10 cellular contexts compared by ENCODE assay signal in genomic region chr3:153166206-153166605, GRCh38. TPM values are rescaled to one million over a fixed set of nuclear protein-coding genes. Genes with fewer than 3 reads are reported as not detected.
A peak's percentile ranks its signal among the peaks of the same experiment; 100 is the strongest.
DNase-seq lines count a peak whose midpoint lies in the region; ATAC-seq and TF ChIP-seq lines count a peak whose summit lies in the region.
"Had no signal": no experiment of that assay in that cellular context is flagged by ENCODE, and none has a peak within 500 bp of the region (broad histone marks: within the 10 kb centered on the region; RNA-seq: fewer than 3 reads in every experiment).

No MANE protein-coding gene starts in this region.

- peak overlapping the region; percentile 96 for H3K4me3 Mint-ChIP-seq in T-helper 1 cell treated with Interleukin-12 subunit alpha and Interleukin-12 subunit beta and Interleukin-4 antibody, amounts not matched to agents 30 μg/mL and 1 μg/mL, for 36 hours
- peak overlapping the region; percentile 99 for H3K4me3 Mint-ChIP-seq in endodermal cell
- H3K4me3 Mint-ChIP-seq in stimulated activated naive B cell treated with anti-CD40 and anti-IgM and Interleukin-4, amounts not matched to agents 10 μg/mL and 1 μg/mL and 100 μg/mL, for 72 hours, result peak overlapping the region; percentile 13 to 48

- no peak for ATAC-seq in stimulated activated naive B cell treated with anti-CD40 and anti-IgM and Interleukin-4, amounts not matched to agents 10 μg/mL and 1 μg/mL and 100 μg/mL, for 72 hours (replicated peaks)
- ATAC-seq: esophagus mucosa had no signal

- H3K27me3 Mint-ChIP-seq in T-helper 1 cell treated with Interleukin-12 subunit alpha and Interleukin-12 subunit beta and Interleukin-4 antibody, amounts not matched to agents 30 μg/mL and 1 μg/mL, for 36 hours (ENCODE audit: low read depth), result no peaks in the 10 kb centered on the region
- no peaks in the 10 kb centered on the region for H3K27me3 Mint-ChIP-seq in endodermal cell (ENCODE audit: insufficient read depth)
- no peaks in the 10 kb centered on the region for H3K27me3 Mint-ChIP-seq in stimulated activated naive B cell treated with anti-CD40 and anti-IgM and Interleukin-4, amounts not matched to agents 10 μg/mL and 1 μg/mL and 100 μg/mL, for 72 hours

- peaks cover 40% of the 10 kb centered on the region for H3K4me1 Mint-ChIP-seq in T-helper 1 cell treated with Interleukin-12 subunit alpha and Interleukin-12 subunit beta and Interleukin-4 antibody, amounts not matched to agents 30 μg/mL and 1 μg/mL, for 36 hours (ENCODE audit: low read depth)
- peaks cover 25% of the 10 kb centered on the region for H3K4me1 Mint-ChIP-seq in endodermal cell
- H3K4me1 Mint-ChIP-seq in stimulated activated naive B cell treated with anti-CD40 and anti-IgM and Interleukin-4, amounts not matched to agents 10 μg/mL and 1 μg/mL and 100 μg/mL, for 72 hours, result peaks cover 20 to 42% of the 10 kb centered on the region in 2 donors

- no peaks in the 10 kb centered on the region for H3K9me3 Mint-ChIP-seq in T-helper 1 cell treated with Interleukin-12 subunit alpha and Interleukin-12 subunit beta and Interleukin-4 antibody, amounts not matched to agents 30 μg/mL and 1 μg/mL, for 36 hours
- H3K9me3 Mint-ChIP-seq in endodermal cell, result no peaks in the 10 kb centered on the region
- H3K9me3 Mint-ChIP-seq in stimulated activated naive B cell treated with anti-CD40 and anti-IgM and Interleukin-4, amounts not matched to agents 10 μg/mL and 1 μg/mL and 100 μg/mL, for 72 hours, result no peaks in the 10 kb centered on the region

- no peaks in the 10 kb centered on the region for H3K4me1 ChIP-seq in endodermal cell (ENCODE audit: control insufficient read depth, insufficient read depth, low read length)

- no peaks in the 10 kb centered on the region for H3K9me3 ChIP-seq in endodermal cell (ENCODE audit: control insufficient read depth, low read length)
- H3K9me3 ChIP-seq: SJSA1 had no signal

- H3K9ac ChIP-seq in endodermal cell (ENCODE audit: extremely low read depth, low read length, poor library complexity, severe bottlenecking), result peak overlapping the region; percentile 21

- no peak for TF ChIP-seq CTCF in endodermal cell (conservative IDR thresholded peaks at IDR 0.05)

- peaks cover 31% of the 10 kb centered on the region for H3K36me3 Mint-ChIP-seq in T-helper 1 cell treated with Interleukin-12 subunit alpha and Interleukin-12 subunit beta and Interleukin-4 antibody, amounts not matched to agents 30 μg/mL and 1 μg/mL, for 36 hours (ENCODE audit: low read depth)
- H3K36me3 Mint-ChIP-seq in endodermal cell (ENCODE audit: low read depth), result peaks cover 26% of the 10 kb centered on the region
- peaks cover 28 to 41% of the 10 kb centered on the region in 2 donors for H3K36me3 Mint-ChIP-seq in stimulated activated naive B cell treated with anti-CD40 and anti-IgM and Interleukin-4, amounts not matched to agents 10 μg/mL and 1 μg/mL and 100 μg/mL, for 72 hours

- H3K27ac Mint-ChIP-seq in T-helper 1 cell treated with Interleukin-12 subunit alpha and Interleukin-12 subunit beta and Interleukin-4 antibody, amounts not matched to agents 30 μg/mL and 1 μg/mL, for 36 hours, result peak overlapping the region; percentile 23
- no peak overlapping the region for H3K27ac Mint-ChIP-seq in endodermal cell
- H3K27ac Mint-ChIP-seq in stimulated activated naive B cell treated with anti-CD40 and anti-IgM and Interleukin-4, amounts not matched to agents 10 μg/mL and 1 μg/mL and 100 μg/mL, for 72 hours, result no peak overlapping the region

- 57 to 60% methylated on average over 3 of the region's 3 CpGs for WGBS in endodermal cell (ENCODE audit: insufficient coverage in 1 of 2, insufficient read length in 1 of 2), 2 experiments

- H3K36me3 ChIP-seq in endodermal cell (ENCODE audit: control insufficient read depth, insufficient read depth, low read length), result peaks cover 26% of the 10 kb centered on the region

- no peak overlapping the region for H3K27ac ChIP-seq in endodermal cell (ENCODE audit: low read depth, low read length)
- H3K27ac ChIP-seq: SJSA1 had no signal

- peak; percentile 15 for DNase-seq in activated naive CD4-positive, alpha-beta T cell treated with Interleukin-2 at 50 U/mL for 16 hours
- DNase-seq in activated naive CD4-positive, alpha-beta T cell (lab: John Stamatoyannopoulos, UW), result no peak
- DNase-seq in endodermal cell (no peak), occipital lobe (lab: John Stamatoyannopoulos, UW) (no peak), NCI-H2227 (lab: John Stamatoyannopoulos, UW; ENCODE audit: unreplicated experiment) (no peak), C1 segment of cervical spinal cord (lab: John Stamatoyannopoulos, UW) (no peak)
- no peak for DNase-seq in stimulated activated naive B cell treated with anti-CD40 and anti-IgM and Interleukin-4, amounts not matched to agents 10 μg/mL and 1 μg/mL and 100 μg/mL, for 72 hours

- peak overlapping the region; percentile 95 for H3K4me3 ChIP-seq in endodermal cell (ENCODE audit: low read length)
- H3K4me3 ChIP-seq: SJSA1 had no signal

- no peaks in the 10 kb centered on the region for H3K27me3 ChIP-seq in endodermal cell (ENCODE audit: control insufficient read depth, insufficient read depth, low read length, poor library complexity, severe bottlenecking)
- H3K27me3 ChIP-seq: SJSA1 had no signal

RNA-seq across cellular contexts. Expression of gene RAP2B, which starts 4.2 kb away (rescaled TPM):
- total RNA-seq in endodermal cell, result 10 to 100 TPM; 24.7 to 27.3 TPM
- 12.1 TPM for polyA plus RNA-seq in endodermal cell (2013, experiment 1 of 2)
- 12.1 TPM for polyA plus RNA-seq in endodermal cell (2013, experiment 2 of 2)
- 50.2 TPM for total RNA-seq in occipital lobe

Comparison
In these comparisons a context has a peak if more than half of its experiments do, and no peak if none do; other contexts are left out.
1. H3K4me3 Mint-ChIP-seq: peak in every context shown above with its lines; median percentile 99 in endodermal cell; 96 in T-helper 1 cell treated with Interleukin-12 subunit alpha and Interleukin-12 subunit beta and Interleukin-4 antibody, amounts not matched to agents 30 μg/mL and 1 μg/mL, for 36 hours; 30 in stimulated activated naive B cell treated with anti-CD40 and anti-IgM and Interleukin-4, amounts not matched to agents 10 μg/mL and 1 μg/mL and 100 μg/mL, for 72 hours.